In the genomic region with DNA sequence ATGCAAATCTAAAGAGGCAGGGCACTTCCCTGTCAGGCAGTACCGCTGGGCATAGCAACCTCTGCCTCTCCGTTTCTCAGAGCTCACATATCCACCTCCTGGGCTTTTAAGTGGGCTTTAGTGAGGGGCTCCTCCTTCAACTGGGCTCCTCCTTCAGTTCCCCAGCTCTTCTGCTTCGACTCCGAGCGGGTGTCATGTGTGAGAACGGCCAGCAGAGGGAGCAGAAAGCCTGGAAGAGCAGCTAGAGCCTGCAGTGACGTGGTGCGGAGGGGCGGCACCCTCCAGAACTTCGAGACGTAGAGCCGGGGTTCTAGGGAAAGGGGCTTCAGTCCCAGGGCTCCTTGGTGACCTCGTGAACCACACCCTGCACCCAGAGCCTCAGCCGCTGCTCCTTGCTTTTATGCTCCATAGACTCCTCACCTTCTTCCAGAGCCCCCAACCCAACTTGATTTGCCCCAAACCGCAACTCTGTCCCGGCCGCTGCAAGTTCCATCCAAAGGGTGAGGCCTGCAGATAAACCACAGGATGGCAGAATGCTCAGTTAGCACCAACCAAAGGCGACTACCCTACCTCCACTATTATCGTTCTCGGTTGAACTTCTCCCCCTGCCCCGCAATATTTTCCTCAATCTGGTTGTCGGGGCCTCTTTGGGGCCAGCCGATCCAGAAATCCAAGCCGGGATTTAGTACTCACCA, we compare ENCODE assay signal across 8 cellular contexts. TPM values are rescaled to one million over a fixed set of nuclear protein-coding genes. Genes with fewer than 3 reads are reported as not detected.
A peak's percentile ranks its signal among the peaks of the same experiment; 100 is the strongest.
DNase-seq lines count a peak whose midpoint lies in the region; ATAC-seq and TF ChIP-seq lines count a peak whose summit lies in the region.

No MANE protein-coding gene starts in this region.

- peaks cover 0 to 28% (median 4%) of the 10 kb centered on the region in 4 donors for H3K27me3 ChIP-seq in esophagus muscularis mucosa
- peaks cover 0 to 15% of the 10 kb centered on the region in 2 donors for H3K27me3 ChIP-seq in muscle layer of colon (ENCODE audit: control insufficient read depth in 1 of 2, insufficient read depth in 2 of 2, low read length in 2 of 2)

- H3K4me1 Mint-ChIP-seq in IgD-negative memory B cell = peaks cover 24 to 35% (median 31%) of the 10 kb centered on the region in 3 donors

- peak overlapping the region; percentile 64 to 79 (median 66) for H3K4me3 ChIP-seq in esophagus muscularis mucosa
- peak overlapping the region; percentile 48 to 96 for H3K4me3 ChIP-seq in muscle layer of colon (ENCODE audit: low read depth in 1 of 2, low read length in 2 of 2)

- WGBS in esophagus muscularis mucosa = 1% methylated on average over 14 of the region's 24 CpGs

- H3K9me3 ChIP-seq in esophagus muscularis mucosa (no peaks in the 10 kb centered on the region), muscle layer of colon (ENCODE audit: low read length) (no peaks in the 10 kb centered on the region)

- H3K36me3 Mint-ChIP-seq in IgD-negative memory B cell = no peaks in the 10 kb centered on the region

- no peak for TF ChIP-seq EP300 in esophagus muscularis mucosa (IDR thresholded peaks at IDR 0.05)

- peak overlapping the region; percentile 90 to 99 (median 94) for H3K4me3 Mint-ChIP-seq in IgD-negative memory B cell

- peak; percentile 90 for DNase-seq in DMS153 (lab: John Stamatoyannopoulos, UW)
- peak; percentile 98 for DNase-seq in OCI-M1 (lab: John Stamatoyannopoulos, UW)
- DNase-seq in activated T-cell treated with anti-CD3 and anti-CD28 coated beads, Interleukin-2, amount 50 U/mL, for 1 hour = peak; percentile 92
- peak; percentile 97 for DNase-seq in esophagus muscularis mucosa (ENCODE audit: extremely low spot score)
- DNase-seq in stimulated activated CD8-positive, alpha-beta memory T cell treated with anti-CD3 and anti-CD28 coated beads, Interleukin-7, amount 100 ng/mL, for 1 hour (ENCODE audit: low read depth in 2 of 2) = peak; percentile 84 to 90

- no peaks in the 10 kb centered on the region for H3K9me3 Mint-ChIP-seq in IgD-negative memory B cell

- H3K36me3 ChIP-seq in esophagus muscularis mucosa (no peaks in the 10 kb centered on the region), muscle layer of colon (ENCODE audit: insufficient read depth, low read length) (no peaks in the 10 kb centered on the region)

- peak overlapping the region; percentile 71 for H3K9ac ChIP-seq in muscle layer of colon (ENCODE audit: low read length)

- H3K27ac ChIP-seq in esophagus muscularis mucosa (replicated peaks in 1 of 4) (peak overlapping the region; percentile 73 to 87 (median 82)), muscle layer of colon (ENCODE audit: low read depth, low read length) (peak overlapping the region; percentile 35)

- peaks cover 23 to 44% (median 40%) of the 10 kb centered on the region in 4 donors for H3K4me1 ChIP-seq in esophagus muscularis mucosa
- peaks cover 22% of the 10 kb centered on the region for H3K4me1 ChIP-seq in muscle layer of colon (ENCODE audit: insufficient read depth, low read length)

- peak; percentile 59 for ATAC-seq in GM21529 (IDR thresholded peaks at IDR 0.05; ENCODE audit: unreplicated experiment)

- intact Hi-C loops in esophagus muscularis mucosa (cut with DNase I) = no loop called here

- peak; percentile 48 for TF ChIP-seq POLR2A in esophagus muscularis mucosa (IDR thresholded peaks at IDR 0.05; ENCODE audit: low read depth)

- peak; percentile 95 to 99 (median 96) for TF ChIP-seq CTCF in esophagus muscularis mucosa (IDR thresholded peaks at IDR 0.05)

- H3K27ac Mint-ChIP-seq in IgD-negative memory B cell = peak overlapping the region; percentile 82 to 96 (median 88)

- peaks cover 5% of the 10 kb centered on the region for H3K27me3 Mint-ChIP-seq in IgD-negative memory B cell

RNA-seq across cellular contexts. Expression of gene GLI1, which starts 0.4 kb away (rescaled TPM):
- polyA plus RNA-seq in IgD-negative memory B cell = 0.18 TPM
- total RNA-seq in esophagus muscularis mucosa = under 1 TPM in 3 of 4 donors, not detected in 1; 0.17 to 0.98 (median 0.84) TPM

RNA-seq across cellular contexts. Expression of gene INHBE, which starts 4.1 kb away (rescaled TPM):
- not detected for polyA plus RNA-seq in IgD-negative memory B cell
- total RNA-seq in esophagus muscularis mucosa = not detected

RNA-seq across cellular contexts. Expression of gene ARHGAP9, which starts 20.5 kb away (rescaled TPM):
- polyA plus RNA-seq in IgD-negative memory B cell = 129 TPM
- 10 to 100 TPM in 2 of 4 donors, 1 to 10 TPM in 2; 6.0 to 12.9 (median 8.8) TPM for total RNA-seq in esophagus muscularis mucosa

RNA-seq across cellular contexts. Expression of gene INHBC, which starts 24.6 kb away (rescaled TPM):
- not detected for polyA plus RNA-seq in IgD-negative memory B cell
- not detected for total RNA-seq in esophagus muscularis mucosa

RNA-seq across cellular contexts. Expression of gene R3HDM2, which starts 28.4 kb away (rescaled TPM):
- polyA plus RNA-seq in IgD-negative memory B cell = 19.2 TPM
- 10 to 100 TPM; 30.3 to 41.5 (median 35.1) TPM for total RNA-seq in esophagus muscularis mucosa

Comparison
In these comparisons a context has a peak if more than half of its experiments do, and no peak if none do; other contexts are left out.
1. Peak in every context shown above with its lines: DNase-seq, ATAC-seq, H3K4me3 ChIP-seq and H3K27ac ChIP-seq.